23 cellular contexts compared by ENCODE assay signal in genomic region chr1:176733661-176734060, GRCh38.
A peak's percentile ranks its signal among the peaks of the same experiment; 100 is the strongest.
DNase-seq lines count a peak whose midpoint lies in the region; ATAC-seq, FAIRE-seq and TF ChIP-seq lines count a peak whose summit lies in the region.
"Had no signal": no experiment of that assay in that cellular context is flagged by ENCODE, and none has a peak within 500 bp of the region (broad histone marks: within the 10 kb centered on the region; RNA-seq: fewer than 3 reads in every experiment).

No MANE protein-coding gene starts in this region.

- no peak overlapping the region for H3K4me2 ChIP-seq in GM12878 (ENCODE audit: control insufficient read depth, insufficient read depth)

- TF ChIP-seq CTCF in GM12878 (IDR thresholded peaks at IDR 0.05 in 2 of 3, conservative IDR thresholded peaks at IDR 0.05 in 1 of 3; ENCODE audit: control insufficient read depth in 2 of 3, extremely low read depth in 1 of 3, insufficient read depth in 1 of 3, low read depth in 3 of 3, low read length in 3 of 3): no peak

- intact Hi-C loops in GM12878 (cut with micrococcal nuclease; ENCODE audit: unreplicated experiment): no loop called here

- TF ChIP-seq POLR2A in GM12878 (IDR thresholded peaks at IDR 0.05; ENCODE audit: low read depth, low read length): no peak

- H3K9ac ChIP-seq in GM12878 (ENCODE audit: control insufficient read depth, insufficient read depth, low read length): no peak overlapping the region
- H3K9ac ChIP-seq: GM23248 had no signal

- H3K9me3 ChIP-seq in GM12878 (replicated peaks; ENCODE audit: control insufficient read depth, insufficient read depth, low read length): no peaks in the 10 kb centered on the region
- H3K9me3 ChIP-seq: Peyer's patch, testis had no signal

- POLR2A ChIA-PET in GM12878 (lab: Charles Lee): no interaction called here

- H3K27ac ChIP-seq in GM12878 (ENCODE audit: control insufficient read depth, insufficient read depth): no peak overlapping the region
- H3K27ac ChIP-seq: GM23248, Peyer's patch, testis had no signal

- FAIRE-seq in GM12878 (lab: Jason Lieb, UNC): no peak
- FAIRE-seq: keratinocyte, small intestine had no signal

- in situ Hi-C loops in GM12878 (cut with MboI): no loop called here

- no peaks in the 10 kb centered on the region for H4K20me1 ChIP-seq in GM12878 (ENCODE audit: control insufficient read depth, insufficient read depth)

- H3K27me3 ChIP-seq in GM12878 (replicated peaks in 1 of 2; ENCODE audit: control insufficient read depth in 2 of 2, insufficient read depth in 2 of 2, low read length in 1 of 2): no peaks in the 10 kb centered on the region
- H3K27me3 ChIP-seq: Peyer's patch, testis had no signal

- RAD21 ChIA-PET in GM12878 (lab: Charles Lee; ENCODE audit: unreplicated experiment): no interaction called here

- no TSS peak for BruUV-seq in GM12878 (replicated peaks; lab: Mats Ljungman, UMichigan)

- H3K4me1 ChIP-seq in GM12878 (ENCODE audit: control insufficient read depth, insufficient read depth, low read length): no peaks in the 10 kb centered on the region
- H3K4me1 ChIP-seq: Peyer's patch, testis had no signal

- H3K79me2 ChIP-seq in GM12878 (ENCODE audit: control insufficient read depth, insufficient read depth, low read length): no peaks in the 10 kb centered on the region

- no peak for TF ChIP-seq RAD21 in GM12878 (IDR thresholded peaks at IDR 0.05; ENCODE audit: insufficient read depth, low read depth, low read length)

- SMC1A ChIA-PET in GM12878 (lab: Charles Lee; ENCODE audit: uncharacterized antibody, unreplicated experiment): interaction anchor here (0.6 kb wide), 1 partner anchor 174 kb away, joined by 4 read pairs; no protein-coding TSS in a partner anchor

- no peak for DNase-seq in GM12878 (ENCODE audit: low read depth, low spot score)
- no peak for DNase-seq in KG1 (lab: John Stamatoyannopoulos, UW)
- no peak for DNase-seq in glomerular visceral epithelial cell (ENCODE audit: extremely low spot score)
- DNase-seq: activated CD4-positive, alpha-beta T cell treated with anti-CD3 and anti-CD28 coated beads for 36 hours; activated CD8-positive, alpha-beta T cell treated with anti-CD3 and anti-CD28 coated beads, Interleukin-2, amount 10 ng/mL, durations not matched to agents 7 days and 5 days; activated naive CD4-positive, alpha-beta T cell treated with anti-CD3 and anti-CD28 coated beads for 36 hours; CD4-positive, alpha-beta memory T cell; central memory CD4-positive, alpha-beta T cell; endodermal cell; GM23248; NCI-H1436 treated with DMSO at 0.1 percent for 48 hours; NCI-H2081 treated with DMSO at 0.1 percent for 48 hours; NCI-H345; Peyer's patch; SHP77 treated with DMSO at 0.1 percent for 48 hours; small intestine; testis had no signal

- ATAC-seq in GM18867 (IDR thresholded peaks at IDR 0.05; ENCODE audit: unreplicated experiment) (peak; percentile 53), HG02642 (IDR thresholded peaks at IDR 0.05; ENCODE audit: poor library complexity, unreplicated experiment) (peak; percentile 71), HG03039 (IDR thresholded peaks at IDR 0.05; ENCODE audit: unreplicated experiment) (peak; percentile 79), GM12878 (peak; percentile 61), HG02610 (IDR thresholded peaks at IDR 0.05; ENCODE audit: unreplicated experiment) (no peak)
- ATAC-seq: activated CD4-positive, alpha-beta T cell treated with anti-CD3 and anti-CD28 coated beads for 36 hours; activated CD8-positive, alpha-beta T cell treated with anti-CD3 and anti-CD28 coated beads, Interleukin-2, amount 10 ng/mL, durations not matched to agents 7 days and 5 days; esophagus mucosa had no signal

- 0% methylated on average over 1 of the region's 1 CpG for WGBS in GM12878 (ENCODE audit: insufficient coverage, insufficient replicate concordance, low lambda C conversion rate, missing lambda C conversion rate)

- H3K4me3 ChIP-seq in GM12878: no peak overlapping the region
- H3K4me3 ChIP-seq: GM23248, Peyer's patch, testis had no signal

- H3K36me3 ChIP-seq in GM12878 (ENCODE audit: control insufficient read depth in 2 of 2, insufficient read depth in 2 of 2, low read length in 1 of 2): no peaks in the 10 kb centered on the region
- H3K36me3 ChIP-seq: Peyer's patch had no signal

- H2AFZ ChIP-seq in GM12878 (ENCODE audit: control insufficient read depth, low read depth, low read length): no peak overlapping the region
- H2AFZ ChIP-seq: GM23248 had no signal

- TF ChIP-seq EP300 in GM12878 (IDR thresholded peaks at IDR 0.05; ENCODE audit: borderline replicate concordance in 1 of 2, control insufficient read depth in 1 of 2, low read depth in 2 of 2, low read length in 2 of 2): no peak

- CTCF ChIA-PET in GM12878 (lab: Yijun Ruan, JAX): no interaction called here

TF ChIP-seq in GM12878, 131 proteins besides CTCF, POLR2A, EP300 and RAD21:
- TF ChIP-seq SPI1 (IDR thresholded peaks at IDR 0.05; ENCODE audit: borderline replicate concordance, insufficient read depth, low read depth, low read length): peak; percentile 58
- no peak for TF ChIP-seq CHD2 (IDR thresholded peaks at IDR 0.05; ENCODE audit: borderline replicate concordance, low read depth, low read length)
